ENCODE assay signal across 1 cellular context in genomic region chr18:55477537-55478300, GRCh38.
A peak's percentile ranks its signal among the peaks of the same experiment; 100 is the strongest.
TF ChIP-seq lines count a peak whose summit lies in the region.

No MANE protein-coding gene starts in this region.

TF ChIP-seq in K562, 482 proteins besides CTCF, POLR2A, EP300 and RAD21 (continued from another document):
- TF ChIP-seq UBTF (IDR thresholded peaks at IDR 0.05; ENCODE audit: borderline replicate concordance in 1 of 2, low read depth in 2 of 2, low read length in 2 of 2) (no peak), RNF2 (IDR thresholded peaks at IDR 0.05) (no peak), ZNF277 (CRISPR knock-in tag; IDR thresholded peaks at IDR 0.05; ENCODE audit: borderline replicate concordance) (no peak), ZNF146 (CRISPR knock-in tag; IDR thresholded peaks at IDR 0.05; ENCODE audit: unreplicated experiment) (no peak), KDM1A (IDR thresholded peaks at IDR 0.05) (peak; percentile 25 to 48; a peak in 1 of 4 replicates), ZBTB43 (CRISPR knock-in tag; IDR thresholded peaks at IDR 0.05) (no peak), DPF2 (IDR thresholded peaks at IDR 0.05) (0 out of 2 replicates have a peak, but pooled peaks have one; percentile 26), ADNP (tag; IDR thresholded peaks at IDR 0.05) (peak; percentile 42; the same call in 1 of the 2 replicates), ZNF584 (CRISPR knock-in tag; IDR thresholded peaks at IDR 0.05; ENCODE audit: low read depth) (no peak), JUND (IDR thresholded peaks at IDR 0.05; ENCODE audit: borderline replicate concordance, low read depth, low read length) (no peak), JUND (tag; IDR thresholded peaks at IDR 0.05; ENCODE audit: borderline replicate concordance, low read depth, low read length) (0 out of 3 replicates have a peak, but pooled peaks have one; percentile 14), ZBTB49 (CRISPR knock-in tag; IDR thresholded peaks at IDR 0.05; ENCODE audit: borderline replicate concordance) (no peak), ZKSCAN8 (CRISPR knock-in tag; IDR thresholded peaks at IDR 0.05) (no peak), MEIS2 (IDR thresholded peaks at IDR 0.05; ENCODE audit: partially characterized antibody) (peak; percentile 95), ZNF398 (CRISPR knock-in tag; IDR thresholded peaks at IDR 0.05) (no peak), EZH2 (IDR thresholded peaks at IDR 0.05; ENCODE audit: borderline replicate concordance, low read depth, low read length) (no peak), ZNF407 (IDR thresholded peaks at IDR 0.05; ENCODE audit: low read depth) (no peak), PKNOX1 (IDR thresholded peaks at IDR 0.05) (peak; percentile 90), SOX6 (IDR thresholded peaks at IDR 0.05) (0 out of 2 replicates have a peak, but pooled peaks have one; percentile 18), ARID1B (IDR thresholded peaks at IDR 0.05) (peak; percentile 69), GABPB1 (CRISPR knock-in tag; IDR thresholded peaks at IDR 0.05) (no peak), MAX (CRISPR knock-in tag; IDR thresholded peaks at IDR 0.05) (no peak), TAL1 (IDR thresholded peaks at IDR 0.05) (peak; percentile 30; the same call in 1 of the 2 replicates), SUPT5H (IDR thresholded peaks at IDR 0.05) (no peak), PHF8 (IDR thresholded peaks at IDR 0.05; ENCODE audit: borderline replicate concordance, low read length) (no peak), SAP30 (IDR thresholded peaks at IDR 0.05; ENCODE audit: borderline replicate concordance, insufficient read depth, low read depth, low read length, poor library complexity, severe bottlenecking) (no peak)
